Comparison of ENCODE assay signal across 17 cellular contexts in genomic region chr10:24716295-24716694, GRCh38. TPM values are rescaled to one million over a fixed set of nuclear protein-coding genes. Genes with fewer than 3 reads are reported as not detected.
DNase-seq lines count a peak whose midpoint lies in the region; ATAC-seq and TF ChIP-seq lines count a peak whose summit lies in the region.
"Had no signal": no experiment of that assay in that cellular context is flagged by ENCODE, and none has a peak within 500 bp of the region (broad histone marks: within the 10 kb centered on the region; RNA-seq: fewer than 3 reads in every experiment).

No MANE protein-coding gene starts in this region.

- H3K36me3 ChIP-seq in BLaER1 (peaks cover 18% of the 10 kb centered on the region), esophagus muscularis mucosa (peaks cover 0 to under 1% (median 0%) of the 10 kb centered on the region in 4 donors), OCI-LY7 (ENCODE audit: insufficient read depth, low read length) (no peaks in the 10 kb centered on the region)
- H3K36me3 ChIP-seq: cardiac muscle cell, neural progenitor cell, spleen had no signal

- H3K27ac ChIP-seq in BLaER1 (no peak overlapping the region), esophagus muscularis mucosa (replicated peaks in 1 of 4) (no peak overlapping the region), OCI-LY7 (ENCODE audit: low read depth, low read length, poor library complexity, severe bottlenecking) (no peak overlapping the region)
- H3K27ac ChIP-seq: cardiac muscle cell, neural progenitor cell, spleen had no signal

- H4K20me1 ChIP-seq in BLaER1, result peaks cover 90% of the 10 kb centered on the region
- H4K20me1 ChIP-seq in OCI-LY7 (ENCODE audit: insufficient read depth, low read length), result 0 out of 2 replicates have a peak, but pooled peaks cover 5% of the 10 kb centered on the region

- WGBS in esophagus muscularis mucosa, result 46% methylated on average over 5 of the region's 5 CpGs

- DNase-seq in NCI-H69 (lab: John Stamatoyannopoulos, UW), result peak; percentile 18
- DNase-seq in esophagus muscularis mucosa (ENCODE audit: extremely low spot score), result peak; percentile 83
- DNase-seq in mucosa of gallbladder (ENCODE audit: low spot score), result peak; percentile 77
- DNase-seq in OCI-LY7 (ENCODE audit: low spot score), result no peak
- no peak for DNase-seq in osteocyte (ENCODE audit: extremely low spot score, unreplicated experiment)
- DNase-seq: activated B cell treated with CpG ODN at 0.5 μM for 24 hours; activated CD8-positive, alpha-beta memory T cell treated with anti-CD3 and anti-CD28 coated beads, Interleukin-2, amount 50 U/mL, for 4 hours; NCI-H1092 treated with DMSO at 0.1 percent for 48 hours; NCI-H2227 treated with DMSO at 0.1 percent for 48 hours; spleen; SW 1271 had no signal

- H3K4me2 ChIP-seq in BLaER1 (0 out of 2 replicates have a peak overlapping the region, but pooled peaks have one; percentile 4), OCI-LY7 (ENCODE audit: low read length) (no peak overlapping the region)
- H3K4me2 ChIP-seq: neural progenitor cell had no signal

- no TSS peak for BruUV-seq in OCI-LY7 (replicated peaks; lab: Mats Ljungman, UMichigan)

- no peak overlapping the region for H3K9ac ChIP-seq in BLaER1
- H3K9ac ChIP-seq: neural progenitor cell had no signal

- H3K36me3 Mint-ChIP-seq in osteocyte (ENCODE audit: unreplicated experiment), result peaks cover 4% of the 10 kb centered on the region
- H3K36me3 Mint-ChIP-seq: activated naive CD4-positive, alpha-beta T cell treated with anti-CD3 and anti-CD28 coated beads, Interleukin-2, amount 50 U/mL, for 24 hours had no signal

- H3K9me3 ChIP-seq in BLaER1 (no peaks in the 10 kb centered on the region), esophagus muscularis mucosa (no peaks in the 10 kb centered on the region), OCI-LY7 (ENCODE audit: low read length) (no peaks in the 10 kb centered on the region)
- H3K9me3 ChIP-seq: spleen had no signal

- H3K9me3 Mint-ChIP-seq in osteocyte (ENCODE audit: unreplicated experiment), result no peaks in the 10 kb centered on the region
- H3K9me3 Mint-ChIP-seq: activated B cell treated with CpG ODN at 0.5 μM for 24 hours; activated naive CD4-positive, alpha-beta T cell treated with anti-CD3 and anti-CD28 coated beads, Interleukin-2, amount 50 U/mL, for 24 hours had no signal

- H3K4me1 ChIP-seq in BLaER1 (peaks cover 44% of the 10 kb centered on the region), esophagus muscularis mucosa (peaks cover 63 to 89% (median 81%) of the 10 kb centered on the region in 4 donors), OCI-LY7 (ENCODE audit: insufficient read depth, low read length, poor library complexity, severe bottlenecking) (peaks cover 24% of the 10 kb centered on the region)

- H3K9me2 ChIP-seq in OCI-LY7 (ENCODE audit: insufficient read depth, low read length), result no peaks in the 10 kb centered on the region

- POLR2A ChIA-PET in OCI-LY7 (lab: Charles Lee), result no interaction called here

- no peak for TF ChIP-seq EP300 in esophagus muscularis mucosa (IDR thresholded peaks at IDR 0.05)

- no peak overlapping the region for H3K4me3 ChIP-seq in BLaER1
- H3K4me3 ChIP-seq in esophagus muscularis mucosa, result no peak overlapping the region
- H3K4me3 ChIP-seq in OCI-LY7 (ENCODE audit: low read depth, low read length, poor library complexity, severe bottlenecking), result no peak overlapping the region
- H3K4me3 ChIP-seq: cardiac muscle cell, neural progenitor cell, spleen had no signal

- H2AFZ ChIP-seq in OCI-LY7 (ENCODE audit: low read length), result no peak overlapping the region
- H2AFZ ChIP-seq: neural progenitor cell had no signal

- H3K79me2 ChIP-seq in OCI-LY7 (ENCODE audit: insufficient read depth, low read depth, low read length), result peaks cover 18% of the 10 kb centered on the region; the same call in 1 of the 2 replicates

- no peak for TF ChIP-seq CTCF in esophagus muscularis mucosa (IDR thresholded peaks at IDR 0.05)
- no peak for TF ChIP-seq CTCF in OCI-LY7 (conservative IDR thresholded peaks at IDR 0.05; ENCODE audit: low read length)
- no peak for TF ChIP-seq CTCF in osteocyte (IDR thresholded peaks at IDR 0.05)

- TF ChIP-seq POLR2A in esophagus muscularis mucosa (IDR thresholded peaks at IDR 0.05; ENCODE audit: low read depth), result no peak

- intact Hi-C loops in esophagus muscularis mucosa (cut with DNase I), result no loop called here
- intact Hi-C loops in OCI-LY7 (cut with micrococcal nuclease; ENCODE audit: unreplicated experiment), result no loop called here

- H3K27me3 ChIP-seq in BLaER1 (no peaks in the 10 kb centered on the region), esophagus muscularis mucosa (no peaks in the 10 kb centered on the region)
- H3K27me3 ChIP-seq: cardiac muscle cell, neural progenitor cell, spleen had no signal

- H3K27ac Mint-ChIP-seq in osteocyte (ENCODE audit: unreplicated experiment), result no peak overlapping the region
- H3K27ac Mint-ChIP-seq: activated B cell treated with CpG ODN at 0.5 μM for 24 hours; activated naive CD4-positive, alpha-beta T cell treated with anti-CD3 and anti-CD28 coated beads, Interleukin-2, amount 50 U/mL, for 24 hours; neural progenitor cell had no signal

- ATAC-seq in HG03378 (IDR thresholded peaks at IDR 0.05; ENCODE audit: unreplicated experiment) (no peak), HG03432 (IDR thresholded peaks at IDR 0.05; ENCODE audit: unreplicated experiment) (no peak)

- H3K4me1 Mint-ChIP-seq in osteocyte (ENCODE audit: unreplicated experiment), result peaks cover 36% of the 10 kb centered on the region

- H3K4me3 Mint-ChIP-seq in osteocyte (ENCODE audit: unreplicated experiment), result no peak overlapping the region
- H3K4me3 Mint-ChIP-seq: activated B cell treated with CpG ODN at 0.5 μM for 24 hours; activated naive CD4-positive, alpha-beta T cell treated with anti-CD3 and anti-CD28 coated beads, Interleukin-2, amount 50 U/mL, for 24 hours; neural progenitor cell had no signal

- H3K27me3 Mint-ChIP-seq in osteocyte (ENCODE audit: unreplicated experiment), result no peaks in the 10 kb centered on the region
- H3K27me3 Mint-ChIP-seq: activated naive CD4-positive, alpha-beta T cell treated with anti-CD3 and anti-CD28 coated beads, Interleukin-2, amount 50 U/mL, for 24 hours had no signal

- CTCF ChIA-PET in OCI-LY7 (lab: Charles Lee; ENCODE audit: unreplicated experiment), result no interaction called here

RNA-seq across cellular contexts. Expression of gene ARHGAP21, which starts 7.4 kb away (rescaled TPM):
- total RNA-seq in esophagus muscularis mucosa (10 to 100 TPM; 52.7 to 65.7 (median 61.1) TPM), mucosa of gallbladder (94.3 TPM), OCI-LY7 (2022) (44.9 and 52.5 TPM in 2 replicates), osteocyte (160 and 170 TPM in 2 replicates)
- total RNA-seq in OCI-LY7 (2014; rRNA removed; shearing (Covaris generic)), result 24.2 and 24.3 TPM in 2 replicates

Comparison
In these comparisons a context has a peak if more than half of its experiments do, and no peak if none do; other contexts are left out.
1. DNase-seq: peak in NCI-H69 (single experiment), esophagus muscularis mucosa (single experiment) and mucosa of gallbladder (single experiment); none in OCI-LY7 (single experiment) and osteocyte (single experiment).